In the genomic region with DNA sequence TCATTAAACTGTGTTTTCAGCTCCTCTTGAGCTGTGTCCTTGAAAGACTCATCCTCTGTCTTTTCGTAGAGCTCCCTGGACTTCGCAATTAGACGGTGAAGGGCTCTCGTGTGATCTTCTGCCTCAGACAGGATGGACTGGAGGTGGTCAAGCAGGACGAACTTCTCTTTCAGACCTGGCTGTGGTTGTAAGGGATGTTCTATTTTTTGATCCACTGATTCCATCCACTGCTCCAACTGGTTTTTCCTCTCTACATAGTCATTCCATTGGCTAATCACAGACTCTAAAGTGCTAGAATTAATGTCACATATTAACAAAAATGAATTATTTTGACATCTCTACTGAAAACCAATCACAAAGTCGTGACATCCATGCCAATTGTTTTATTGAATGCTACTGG, we compare ENCODE assay signal across 19 cellular contexts.
DNase-seq lines count a peak whose midpoint lies in the region; ATAC-seq and TF ChIP-seq lines count a peak whose summit lies in the region.
"Had no signal": no experiment of that assay in that cellular context is flagged by ENCODE, and none has a peak within 500 bp of the region (broad histone marks: within the 10 kb centered on the region; RNA-seq: fewer than 3 reads in every experiment).

No MANE protein-coding gene starts in this region.

- H3K4me1 ChIP-seq in ascending aorta = peaks cover 3 to 35% of the 10 kb centered on the region in 2 donors
- peaks cover 0 to 2% of the 10 kb centered on the region in 2 experiments for H3K4me1 ChIP-seq in trophoblast cell (ENCODE audit: control insufficient read depth in 1 of 2, insufficient read depth in 2 of 2, low read length in 2 of 2)
- H3K4me1 ChIP-seq: BE2C; BLaER1 treated with 17β-estradiol and CSF1 and Interleukin-3, amounts not matched to agents 10 nM and 100 nM had no signal

- no peak overlapping the region for H3K18ac ChIP-seq in trophoblast cell (ENCODE audit: low read length)

- H3K4me2 ChIP-seq in trophoblast cell (ENCODE audit: low read length) = no peak overlapping the region
- H3K4me2 ChIP-seq: BLaER1 treated with 17β-estradiol and CSF1 and Interleukin-3, amounts not matched to agents 10 nM and 100 nM; GM23338 had no signal

- H4K12ac ChIP-seq in trophoblast cell (ENCODE audit: low read depth, low read length) = no peak overlapping the region

- ATAC-seq in esophagus mucosa (peak; percentile 28), GM21447 (IDR thresholded peaks at IDR 0.05; ENCODE audit: unreplicated experiment) (no peak)
- ATAC-seq: A549, GM23338, HCT116 had no signal

- no peak overlapping the region for H2AFZ ChIP-seq in trophoblast cell (ENCODE audit: insufficient read depth, low read length, poor library complexity)
- H2AFZ ChIP-seq: GM23338 had no signal

- H3K23ac ChIP-seq in trophoblast cell (ENCODE audit: low read length) = no peak overlapping the region

- H2BK12ac ChIP-seq in trophoblast cell (ENCODE audit: low read length) = no peak overlapping the region

- no peak overlapping the region for H4K91ac ChIP-seq in trophoblast cell (ENCODE audit: low read depth, low read length)

- H3K36me3 ChIP-seq in ascending aorta = no peaks in the 10 kb centered on the region
- H3K36me3 ChIP-seq in trophoblast cell (ENCODE audit: control insufficient read depth in 1 of 2, insufficient read depth in 2 of 2, low read length in 2 of 2) = no peaks in the 10 kb centered on the region
- H3K36me3 ChIP-seq: BE2C; BLaER1 treated with 17β-estradiol and CSF1 and Interleukin-3, amounts not matched to agents 10 nM and 100 nM had no signal

- no peak overlapping the region for H3K9ac ChIP-seq in trophoblast cell (ENCODE audit: low read length)
- H3K9ac ChIP-seq: BLaER1 treated with 17β-estradiol and CSF1 and Interleukin-3, amounts not matched to agents 10 nM and 100 nM had no signal

- H2BK120ac ChIP-seq in trophoblast cell (ENCODE audit: insufficient read depth, low read length, poor library complexity) = no peak overlapping the region

- TF ChIP-seq CTCF in ascending aorta (IDR thresholded peaks at IDR 0.05) = no peak

- intact Hi-C loops in ascending aorta (cut with DNase I) = loop anchor here (10.0 kb wide), 1 partner anchor 598 kb away; a partner anchor contains a TSS

- H3K4me3 ChIP-seq in ascending aorta = no peak overlapping the region
- H3K4me3 ChIP-seq in trophoblast cell (ENCODE audit: low read depth, low read length) = no peak overlapping the region
- H3K4me3 ChIP-seq: A549; BLaER1 treated with 17β-estradiol and CSF1 and Interleukin-3, amounts not matched to agents 10 nM and 100 nM; GM23338 had no signal

- H4K8ac ChIP-seq in trophoblast cell (ENCODE audit: low read depth, low read length) = no peak overlapping the region

- H3K9me3 ChIP-seq in ascending aorta (no peaks in the 10 kb centered on the region), trophoblast cell (ENCODE audit: insufficient read depth, low read depth, low read length) (no peaks in the 10 kb centered on the region)
- H3K9me3 ChIP-seq: A549; BE2C; BLaER1 treated with 17β-estradiol and CSF1 and Interleukin-3, amounts not matched to agents 10 nM and 100 nM had no signal

- no peak overlapping the region for H3K4ac ChIP-seq in trophoblast cell (ENCODE audit: low read depth, low read length)

- no CpG with 5 or more reads among the region's 6 CpGs for WGBS in trophoblast cell (ENCODE audit: extremely low coverage, insufficient coverage, insufficient read length)

- H3K27ac ChIP-seq in ascending aorta (peak overlapping the region; percentile 56 to 74), trophoblast cell (ENCODE audit: low read depth, low read length) (no peak overlapping the region)
- H3K27ac ChIP-seq: A549; BLaER1 treated with 17β-estradiol and CSF1 and Interleukin-3, amounts not matched to agents 10 nM and 100 nM had no signal

- H3K27me3 ChIP-seq in ascending aorta (no peaks in the 10 kb centered on the region), trophoblast cell (ENCODE audit: insufficient read depth, low read length) (no peaks in the 10 kb centered on the region)
- H3K27me3 ChIP-seq: BLaER1 treated with 17β-estradiol and CSF1 and Interleukin-3, amounts not matched to agents 10 nM and 100 nM had no signal

- DNase-seq in ascending aorta (ENCODE audit: low spot score in 2 of 2) (no peak), trophoblast cell (peak; percentile 18 to 68), NCI-H82 (lab: John Stamatoyannopoulos, UW) (no peak)
- DNase-seq in NK-92 treated with Interleukin-12 subunit alpha and Interleukin-12 subunit beta, amount 100 ng/mL, for 24 hours (lab: John Stamatoyannopoulos, UW) = no peak
- DNase-seq: 8988T; ACHN; AML-193; BE2C; CD4-positive, alpha-beta T cell; CD8-positive, alpha-beta memory T cell; DMS 273 treated with DMSO at 0.1 percent for 48 hours; DND-41; H9 had no signal

- no peak overlapping the region for H3K14ac ChIP-seq in trophoblast cell (ENCODE audit: low read length)

- no peak overlapping the region for H2BK5ac ChIP-seq in trophoblast cell (ENCODE audit: low read depth, low read length, poor library complexity)

- no peak overlapping the region for H2AK5ac ChIP-seq in trophoblast cell (ENCODE audit: low read length)

- no peaks in the 10 kb centered on the region for H3K79me2 ChIP-seq in trophoblast cell (ENCODE audit: control insufficient read depth, insufficient read depth, low read length, poor library complexity)

- no peaks in the 10 kb centered on the region for H3K79me1 ChIP-seq in trophoblast cell (ENCODE audit: low read length)

Comparison
In these comparisons a context has a peak if more than half of its experiments do, and no peak if none do; other contexts are left out.
1. DNase-seq: peak in trophoblast cell (2 of 2); none in ascending aorta (0 of 2), NK-92 treated with Interleukin-12 subunit alpha and Interleukin-12 subunit beta, amount 100 ng/mL, for 24 hours (single experiment) and NCI-H82 (single experiment).